ENCODE assay signal across 1 cellular context in the genomic region with DNA sequence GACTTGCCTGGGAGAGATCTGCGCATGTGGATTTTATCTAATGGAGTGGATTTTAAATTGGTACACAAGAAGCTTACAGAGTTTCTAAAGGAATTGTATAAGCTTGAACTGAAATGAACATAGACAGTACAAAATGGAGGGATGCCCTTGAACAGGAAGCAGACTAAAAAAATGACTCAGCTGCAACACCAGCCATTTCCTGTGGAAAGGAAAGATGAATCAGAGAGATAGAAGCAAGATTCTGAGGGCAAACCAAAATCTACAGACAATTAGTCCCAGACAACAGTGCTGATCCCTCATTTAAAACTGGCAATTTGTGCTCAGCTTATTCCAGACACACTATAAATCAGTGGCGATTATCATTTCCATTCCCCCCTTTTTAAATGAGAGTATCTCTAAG.
TF ChIP-seq lines count a peak whose summit lies in the region.

No MANE protein-coding gene starts in this region.

TF ChIP-seq in endothelial cell of umbilical vein, 7 proteins besides CTCF, POLR2A, EP300 and RAD21 (continued from another document):
- TF ChIP-seq POLR2AphosphoS5 (IDR thresholded peaks at IDR 0.05; ENCODE audit: insufficient read depth, low read depth, low read length) (no peak), JUN (IDR thresholded peaks at IDR 0.05; ENCODE audit: borderline replicate concordance, insufficient read depth, insufficient read length, low read depth) (peak; percentile 63)
